Comparison of ENCODE assay signal across 31 cellular contexts in genomic region chr6:69343856-69344255, GRCh38.
DNase-seq lines count a peak whose midpoint lies in the region; ATAC-seq, FAIRE-seq and TF ChIP-seq lines count a peak whose summit lies in the region.
"Had no signal": no experiment of that assay in that cellular context is flagged by ENCODE, and none has a peak within 500 bp of the region (broad histone marks: within the 10 kb centered on the region; RNA-seq: fewer than 3 reads in every experiment).

No MANE protein-coding gene starts in this region.

- H3K9ac ChIP-seq in astrocyte (ENCODE audit: low read length) = no peak overlapping the region
- H3K9ac ChIP-seq in neural cell (ENCODE audit: low read length) = no peak overlapping the region

- H3K36me3 Mint-ChIP-seq in astrocyte (ENCODE audit: low read depth, unreplicated experiment) = peaks cover 3% of the 10 kb centered on the region
- H3K36me3 Mint-ChIP-seq: activated naive CD8-positive, alpha-beta T cell; IgD-negative memory B cell; memory B cell had no signal

- H3K4me1 Mint-ChIP-seq in astrocyte (ENCODE audit: low read depth, unreplicated experiment) = peaks cover 3% of the 10 kb centered on the region
- H3K4me1 Mint-ChIP-seq: activated CD4-positive, alpha-beta memory T cell treated with anti-CD3 and anti-CD28 coated beads, Interleukin-2, amount 10 ng/mL, durations not matched to agents 7 days and 5 days; activated T-helper 17 cell treated with anti-CD3 and anti-CD28 coated beads, Interleukin-2, amount 50 U/mL, for 72 hours; IgD-negative memory B cell; memory B cell; T-helper 17 cell had no signal

- peak; percentile 39 for TF ChIP-seq EP300 in neural cell (conservative IDR thresholded peaks at IDR 0.05; ENCODE audit: poor library complexity, severe bottlenecking)

- H4K20me1 ChIP-seq in astrocyte (ENCODE audit: insufficient read depth, low read length) (no peaks in the 10 kb centered on the region), neural cell (ENCODE audit: insufficient read depth) (no peaks in the 10 kb centered on the region)

- H3K9me2 ChIP-seq in neural cell (ENCODE audit: insufficient read depth, low read length) = no peaks in the 10 kb centered on the region

- H3K79me2 ChIP-seq in astrocyte (ENCODE audit: insufficient read depth, low read length) (no peaks in the 10 kb centered on the region), neural cell (replicated peaks; ENCODE audit: insufficient read depth, low read length) (no peaks in the 10 kb centered on the region)

- no peaks in the 10 kb centered on the region for H3F3A ChIP-seq in neural cell (ENCODE audit: insufficient read depth, low read length, poor library complexity, severe bottlenecking)

- H3K27me3 ChIP-seq in astrocyte (ENCODE audit: insufficient read depth, low read length) (no peaks in the 10 kb centered on the region), neural cell (ENCODE audit: insufficient read depth, low read depth, low read length) (no peaks in the 10 kb centered on the region), pancreas (no peaks in the 10 kb centered on the region)
- H3K27me3 ChIP-seq: ascending aorta, BE2C, heart right ventricle, transverse colon had no signal

- intact Hi-C loops in pancreas (cut with DNase I) = no loop called here
- intact Hi-C loops in sciatic nerve (cut with DNase I) = no loop called here

- peaks cover 4% of the 10 kb centered on the region for H3K9me3 Mint-ChIP-seq in astrocyte (ENCODE audit: unreplicated experiment)

- H3K4me3 Mint-ChIP-seq in astrocyte (ENCODE audit: unreplicated experiment) = no peak overlapping the region
- H3K4me3 Mint-ChIP-seq: activated CD4-positive, alpha-beta memory T cell treated with anti-CD3 and anti-CD28 coated beads, Interleukin-2, amount 10 ng/mL, durations not matched to agents 7 days and 5 days; activated naive CD8-positive, alpha-beta T cell; activated T-helper 17 cell treated with anti-CD3 and anti-CD28 coated beads, Interleukin-2, amount 50 U/mL, for 72 hours; IgD-negative memory B cell; memory B cell; T-helper 17 cell had no signal

- H3K27me3 Mint-ChIP-seq in astrocyte (ENCODE audit: low read depth, unreplicated experiment) = no peaks in the 10 kb centered on the region
- H3K27me3 Mint-ChIP-seq: activated CD4-positive, alpha-beta memory T cell treated with anti-CD3 and anti-CD28 coated beads, Interleukin-2, amount 10 ng/mL, durations not matched to agents 7 days and 5 days; IgD-negative memory B cell; T-helper 17 cell had no signal

- H3K4me1 ChIP-seq in astrocyte (ENCODE audit: insufficient read depth, low read length) (no peaks in the 10 kb centered on the region), pancreas (no peaks in the 10 kb centered on the region)
- H3K4me1 ChIP-seq: A549, ascending aorta, HAP-1, heart right ventricle, transverse colon had no signal

- no peak for TF ChIP-seq RAD21 in neural cell (conservative IDR thresholded peaks at IDR 0.05)

- DNase-seq in Ammon's horn (ENCODE audit: low spot score) = peak; percentile 50
- peak; percentile 0 for DNase-seq in astrocyte (ENCODE audit: low read depth)
- DNase-seq in globus pallidus (ENCODE audit: low spot score) = peak; percentile 37
- DNase-seq in stimulated activated naive CD4-positive, alpha-beta T cell (lab: John Stamatoyannopoulos, UW) = no peak
- DNase-seq in pancreas = no peak
- DNase-seq in sciatic nerve (ENCODE audit: low spot score) = no peak
- DNase-seq: activated CD4-positive, alpha-beta memory T cell treated with anti-CD3 and anti-CD28 coated beads, Interleukin-2, amount 10 ng/mL, durations not matched to agents 7 days and 5 days; activated CD4-positive, CD25-positive, alpha-beta regulatory T cell treated with anti-CD3 and anti-CD28 coated beads, Interleukin-2, amount 50 U/mL, for 72 hours; activated CD8-positive, alpha-beta memory T cell treated with anti-CD3 and anti-CD28 coated beads, Interleukin-2, amount 50 U/mL, for 48 hours; BE2C; effector CD4-positive, alpha-beta T cell; erythroblast; heart right ventricle; left colon; NCI-H2029 treated with DMSO at 0.1 percent for 48 hours; NCI-H446 treated with DMSO at 0.1 percent for 48 hours; nucleus accumbens; OCI-M1; T-helper 17 cell; transverse colon had no signal

- WGBS in pancreas, 2 donors = 34 to 59% methylated on average over 2 of the region's 2 CpGs

- H2AFZ ChIP-seq in astrocyte (ENCODE audit: low read depth, low read length) = no peak overlapping the region
- no peak overlapping the region for H2AFZ ChIP-seq in neural cell (ENCODE audit: low read depth, low read length)

- no peaks in the 10 kb centered on the region for H3K9me3 ChIP-seq in astrocyte (ENCODE audit: insufficient read depth, low read depth, low read length)
- H3K9me3 ChIP-seq in neural cell (ENCODE audit: low read length) = no peaks in the 10 kb centered on the region
- H3K9me3 ChIP-seq in pancreas = no peaks in the 10 kb centered on the region
- H3K9me3 ChIP-seq: A549, BE2C, HAP-1, transverse colon had no signal

- FAIRE-seq in astrocyte (lab: Jason Lieb, UNC) (no peak), pancreas (lab: Jason Lieb, UNC) (no peak)
- FAIRE-seq: A549, G401.6 had no signal

- ATAC-seq in pancreas (no peak), sciatic nerve (no peak), HG02571 (IDR thresholded peaks at IDR 0.05; ENCODE audit: unreplicated experiment) (no peak)
- ATAC-seq: A549; activated T-helper 17 cell treated with anti-CD3 and anti-CD28 coated beads, Interleukin-2, amount 50 U/mL, for 72 hours; heart right ventricle; left colon; SK-N-SH treated with all-trans-retinoic acid at 6 μM for 48 hours; T-helper 17 cell had no signal

- H3K36me3 ChIP-seq in astrocyte (ENCODE audit: insufficient read depth, low read length) (no peaks in the 10 kb centered on the region), neural cell (ENCODE audit: insufficient read depth, low read length) (no peaks in the 10 kb centered on the region), pancreas (no peaks in the 10 kb centered on the region)
- H3K36me3 ChIP-seq: ascending aorta, HAP-1, heart right ventricle, transverse colon had no signal

- H3K4me3 ChIP-seq in astrocyte (ENCODE audit: insufficient read depth, low read depth, low read length) (no peak overlapping the region), neural cell (ENCODE audit: low read length) (no peak overlapping the region), pancreas (no peak overlapping the region)
- H3K4me3 ChIP-seq: A549, ascending aorta, HAP-1, heart right ventricle, transverse colon had no signal

- H3K4me2 ChIP-seq in astrocyte (ENCODE audit: low read length) = no peak overlapping the region
- no peak overlapping the region for H3K4me2 ChIP-seq in neural cell (ENCODE audit: low read length)
- H3K4me2 ChIP-seq: A549 had no signal

- H3K27ac Mint-ChIP-seq in astrocyte (ENCODE audit: unreplicated experiment) = peak overlapping the region; percentile 60
- H3K27ac Mint-ChIP-seq: activated CD4-positive, alpha-beta memory T cell treated with anti-CD3 and anti-CD28 coated beads, Interleukin-2, amount 10 ng/mL, durations not matched to agents 7 days and 5 days; activated naive CD8-positive, alpha-beta T cell; activated T-helper 17 cell treated with anti-CD3 and anti-CD28 coated beads, Interleukin-2, amount 50 U/mL, for 72 hours; IgD-negative memory B cell; memory B cell; T-helper 17 cell had no signal

- no peak overlapping the region for H3K27ac ChIP-seq in astrocyte (ENCODE audit: low read depth, low read length)
- peak overlapping the region; percentile 7 for H3K27ac ChIP-seq in neural cell (ENCODE audit: low read length)
- H3K27ac ChIP-seq in pancreas = no peak overlapping the region
- H3K27ac ChIP-seq: A549, ascending aorta, heart right ventricle, transverse colon had no signal

- TF ChIP-seq CTCF in astrocyte (IDR thresholded peaks at IDR 0.05; ENCODE audit: insufficient read depth, low read depth, low read length) (no peak), neural cell (IDR thresholded peaks at IDR 0.05; ENCODE audit: poor library complexity, severe bottlenecking) (no peak), pancreas (IDR thresholded peaks at IDR 0.05) (no peak)

TF ChIP-seq in neural cell, 6 proteins besides CTCF, POLR2A, EP300 and RAD21:
- TF ChIP-seq, protein P1, sequence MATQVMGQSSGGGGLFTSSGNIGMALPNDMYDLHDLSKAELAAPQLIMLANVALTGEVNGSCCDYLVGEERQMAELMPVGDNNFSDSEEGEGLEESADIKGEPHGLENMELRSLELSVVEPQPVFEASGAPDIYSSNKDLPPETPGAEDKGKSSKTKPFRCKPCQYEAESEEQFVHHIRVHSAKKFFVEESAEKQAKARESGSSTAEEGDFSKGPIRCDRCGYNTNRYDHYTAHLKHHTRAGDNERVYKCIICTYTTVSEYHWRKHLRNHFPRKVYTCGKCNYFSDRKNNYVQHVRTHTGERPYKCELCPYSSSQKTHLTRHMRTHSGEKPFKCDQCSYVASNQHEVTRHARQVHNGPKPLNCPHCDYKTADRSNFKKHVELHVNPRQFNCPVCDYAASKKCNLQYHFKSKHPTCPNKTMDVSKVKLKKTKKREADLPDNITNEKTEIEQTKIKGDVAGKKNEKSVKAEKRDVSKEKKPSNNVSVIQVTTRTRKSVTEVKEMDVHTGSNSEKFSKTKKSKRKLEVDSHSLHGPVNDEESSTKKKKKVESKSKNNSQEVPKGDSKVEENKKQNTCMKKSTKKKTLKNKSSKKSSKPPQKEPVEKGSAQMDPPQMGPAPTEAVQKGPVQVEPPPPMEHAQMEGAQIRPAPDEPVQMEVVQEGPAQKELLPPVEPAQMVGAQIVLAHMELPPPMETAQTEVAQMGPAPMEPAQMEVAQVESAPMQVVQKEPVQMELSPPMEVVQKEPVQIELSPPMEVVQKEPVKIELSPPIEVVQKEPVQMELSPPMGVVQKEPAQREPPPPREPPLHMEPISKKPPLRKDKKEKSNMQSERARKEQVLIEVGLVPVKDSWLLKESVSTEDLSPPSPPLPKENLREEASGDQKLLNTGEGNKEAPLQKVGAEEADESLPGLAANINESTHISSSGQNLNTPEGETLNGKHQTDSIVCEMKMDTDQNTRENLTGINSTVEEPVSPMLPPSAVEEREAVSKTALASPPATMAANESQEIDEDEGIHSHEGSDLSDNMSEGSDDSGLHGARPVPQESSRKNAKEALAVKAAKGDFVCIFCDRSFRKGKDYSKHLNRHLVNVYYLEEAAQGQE (IDR thresholded peaks at IDR 0.05; ENCODE audit: borderline replicate concordance) = no peak
- TF ChIP-seq EZH2 (IDR thresholded peaks at IDR 0.05; ENCODE audit: borderline replicate concordance, insufficient read depth, low read length, poor library complexity, severe bottlenecking) (no peak), TAF1 (IDR thresholded peaks at IDR 0.05; ENCODE audit: low read depth) (no peak), POLR2AphosphoS5 (IDR thresholded peaks at IDR 0.05) (no peak), SMC3 (conservative IDR thresholded peaks at IDR 0.05; ENCODE audit: poor library complexity) (no peak), MXI1 (conservative IDR thresholded peaks at IDR 0.05; ENCODE audit: poor library complexity, severe bottlenecking) (no peak)

Comparison
In these comparisons a context has a peak if more than half of its experiments do, and no peak if none do; other contexts are left out.
1. DNase-seq: peak in Ammon's horn (single experiment), astrocyte (single experiment) and globus pallidus (single experiment); none in stimulated activated naive CD4-positive, alpha-beta T cell (0 of 6), pancreas (0 of 6) and sciatic nerve (single experiment).